In the genomic region with DNA sequence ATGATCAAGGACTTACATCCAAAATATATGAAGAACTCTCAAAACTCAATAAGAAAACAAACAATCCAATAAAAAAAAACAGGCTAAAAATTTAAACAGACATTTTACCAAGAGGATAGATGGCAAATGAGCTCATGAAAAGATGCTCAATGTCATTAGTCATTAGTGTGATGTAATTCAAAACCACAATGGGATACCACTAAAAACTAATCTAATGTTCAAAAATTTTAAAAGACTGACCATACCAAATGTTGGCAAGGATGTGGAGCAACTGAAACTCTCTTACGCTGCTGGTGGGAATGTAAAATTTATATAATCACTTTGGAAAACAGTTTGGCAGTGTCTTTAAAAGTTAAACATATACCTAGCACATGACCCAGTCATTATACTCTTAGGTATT, we compare ENCODE assay signal across 32 cellular contexts. TPM values are rescaled to one million over a fixed set of nuclear protein-coding genes. Genes with fewer than 3 reads are reported as not detected.
"Had no signal": no experiment of that assay in that cellular context is flagged by ENCODE, and none has a peak within 500 bp of the region (broad histone marks: within the 10 kb centered on the region; RNA-seq: fewer than 3 reads in every experiment).

No MANE protein-coding gene starts in this region.

- H3K9me3 Mint-ChIP-seq: activated naive CD8-positive, alpha-beta T cell treated with anti-CD3 and anti-CD28 coated beads for 36 hours; stimulated activated effector memory CD8-positive, alpha-beta T cell treated with anti-CD3 and anti-CD28 coated beads, Interleukin-12 subunit alpha, Interleukin-12 subunit beta, amount 100 ng/mL, for 72 hours; stimulated activated naive CD8-positive, alpha-beta T cell treated with anti-CD3 and anti-CD28 coated beads, Interleukin-15, Interleukin-2, amounts not matched to agents 100 ng/mL and 50 ng/mL, for 24 hours had no signal

- H3K27me3 ChIP-seq: adrenal gland, ascending aorta, brain microvascular endothelial cell, foreskin keratinocyte, heart left ventricle had no signal

- H3K4me1 ChIP-seq: adrenal gland, ascending aorta, foreskin keratinocyte, heart left ventricle, left ventricle myocardium inferior had no signal

- H3K9me3 ChIP-seq: adrenal gland, ascending aorta, heart left ventricle, left ventricle myocardium inferior, mucosa of descending colon, thoracic aorta had no signal

- H3K4me1 Mint-ChIP-seq: activated naive CD8-positive, alpha-beta T cell treated with anti-CD3 and anti-CD28 coated beads for 36 hours; immature natural killer cell; stimulated activated effector memory CD8-positive, alpha-beta T cell treated with anti-CD3 and anti-CD28 coated beads, Interleukin-12 subunit alpha, Interleukin-12 subunit beta, amount 100 ng/mL, for 72 hours had no signal

- H3K36me3 Mint-ChIP-seq: activated naive CD8-positive, alpha-beta T cell treated with anti-CD3 and anti-CD28 coated beads for 36 hours; immature natural killer cell; natural killer cell treated with Interleukin-12 subunit alpha and Interleukin-12 subunit beta and Interleukin-15 and Interleukin-18, amount 100 ng/mL, for 72 hours; stimulated activated effector memory CD8-positive, alpha-beta T cell treated with anti-CD3 and anti-CD28 coated beads, Interleukin-12 subunit alpha, Interleukin-12 subunit beta, amount 100 ng/mL, for 72 hours had no signal

- H3K4me3 ChIP-seq: adrenal gland, ascending aorta, heart left ventricle, left ventricle myocardium inferior, lung, mucosa of descending colon, thoracic aorta had no signal

- H3K36me3 ChIP-seq: adrenal gland, brain microvascular endothelial cell, heart left ventricle, left ventricle myocardium inferior, thoracic aorta had no signal

- H3K4me3 Mint-ChIP-seq: activated naive CD8-positive, alpha-beta T cell treated with anti-CD3 and anti-CD28 coated beads for 36 hours; effector memory CD8-positive, alpha-beta T cell; immature natural killer cell; natural killer cell treated with Interleukin-12 subunit alpha and Interleukin-12 subunit beta and Interleukin-15 and Interleukin-18, amount 100 ng/mL, for 72 hours; stimulated activated effector memory CD8-positive, alpha-beta T cell treated with anti-CD3 and anti-CD28 coated beads, Interleukin-12 subunit alpha, Interleukin-12 subunit beta, amount 100 ng/mL, for 72 hours; stimulated activated naive CD8-positive, alpha-beta T cell treated with anti-CD3 and anti-CD28 coated beads, Interleukin-15, Interleukin-2, amounts not matched to agents 100 ng/mL and 50 ng/mL, for 24 hours had no signal

- FAIRE-seq: urothelium cell line had no signal

- H3K27ac Mint-ChIP-seq: activated naive CD8-positive, alpha-beta T cell treated with anti-CD3 and anti-CD28 coated beads for 36 hours; effector memory CD8-positive, alpha-beta T cell; immature natural killer cell; natural killer cell treated with Interleukin-12 subunit alpha and Interleukin-12 subunit beta and Interleukin-15 and Interleukin-18, amount 100 ng/mL, for 72 hours; stimulated activated effector memory CD8-positive, alpha-beta T cell treated with anti-CD3 and anti-CD28 coated beads, Interleukin-12 subunit alpha, Interleukin-12 subunit beta, amount 100 ng/mL, for 72 hours; stimulated activated naive CD8-positive, alpha-beta T cell treated with anti-CD3 and anti-CD28 coated beads, Interleukin-15, Interleukin-2, amounts not matched to agents 100 ng/mL and 50 ng/mL, for 24 hours had no signal

- H3K27ac ChIP-seq: adrenal gland, ascending aorta, brain microvascular endothelial cell, foreskin keratinocyte, heart left ventricle, left ventricle myocardium inferior, thoracic aorta, VCaP had no signal

- ATAC-seq: activated CD4-positive, CD25-positive, alpha-beta regulatory T cell treated with anti-CD3 and anti-CD28 coated beads, Interleukin-2, amount 50 U/mL, for 24 hours; effector memory CD8-positive, alpha-beta T cell; foreskin keratinocyte; heart left ventricle; natural killer cell treated with Interleukin-12 subunit alpha and Interleukin-12 subunit beta and Interleukin-15 and Interleukin-18, amount 100 ng/mL, for 72 hours; right cardiac atrium; stimulated activated effector memory CD8-positive, alpha-beta T cell treated with anti-CD3 and anti-CD28 coated beads, Interleukin-12 subunit alpha, Interleukin-12 subunit beta, amount 100 ng/mL, for 72 hours had no signal

- H3K27me3 Mint-ChIP-seq: activated naive CD8-positive, alpha-beta T cell treated with anti-CD3 and anti-CD28 coated beads for 36 hours; effector memory CD8-positive, alpha-beta T cell; stimulated activated naive CD8-positive, alpha-beta T cell treated with anti-CD3 and anti-CD28 coated beads, Interleukin-15, Interleukin-2, amounts not matched to agents 100 ng/mL and 50 ng/mL, for 24 hours had no signal

- DNase-seq: activated CD4-positive, alpha-beta T cell treated with anti-CD3 and anti-CD28 coated beads for 48 hours; activated CD4-positive, alpha-beta T cell treated with anti-CD3 and anti-CD28 coated beads, Interleukin-2, amount 50 U/mL, for 48 hours; activated CD8-positive, alpha-beta memory T cell treated with anti-CD3 and anti-CD28 coated beads for 24 hours; activated effector memory CD4-positive, alpha-beta T cell treated with Interleukin-2 at 50 U/mL for 16 hours; activated naive CD4-positive, alpha-beta T cell treated with Interleukin-2 at 50 U/mL for 16 hours; activated naive CD8-positive, alpha-beta T cell treated with anti-CD3 and anti-CD28 coated beads for 36 hours; adrenal gland; brain microvascular endothelial cell; caudate nucleus; cortex of kidney; effector memory CD8-positive, alpha-beta T cell; erythroblast; foreskin keratinocyte; heart left ventricle; hypothalamus; immature natural killer cell; kidney glomerular epithelial cell; left ventricle myocardium inferior; mesendoderm; mucosa of descending colon; right cardiac atrium; stimulated activated CD4-positive, alpha-beta T cell treated with anti-CD3 and anti-CD28 coated beads, Interleukin-4, amount 100 ng/mL, for 24 hours; trophoblast cell had no signal

RNA-seq across cellular contexts. Expression of a gene that starts 43.7 kb away (rescaled TPM):
- total RNA-seq: natural killer cell treated with Interleukin-12 subunit alpha and Interleukin-12 subunit beta and Interleukin-15 and Interleukin-18, amount 100 ng/mL, for 72 hours had no signal
- polyA plus RNA-seq: immature natural killer cell had no signal
